Comparison of ENCODE assay signal across 20 cellular contexts in genomic region chr3:141909408-141909807, GRCh38. TPM values are rescaled to one million over a fixed set of nuclear protein-coding genes. Genes with fewer than 3 reads are reported as not detected.
DNase-seq lines count a peak whose midpoint lies in the region; ATAC-seq, FAIRE-seq and TF ChIP-seq lines count a peak whose summit lies in the region.
"Had no signal": no experiment of that assay in that cellular context is flagged by ENCODE, and none has a peak within 500 bp of the region (broad histone marks: within the 10 kb centered on the region; RNA-seq: fewer than 3 reads in every experiment).

No MANE protein-coding gene starts in this region.

- CTCF ChIA-PET in GM12878 (lab: Yijun Ruan, JAX) = interaction anchor here (1.1 to 1.8 kb wide), 2 partner anchors 16 to 171 kb away, joined by 3 to 6 read pairs; partner anchors contain the start of gene RNF7

- TF ChIP-seq EP300 in GM12878 (IDR thresholded peaks at IDR 0.05; ENCODE audit: borderline replicate concordance in 1 of 2, control insufficient read depth in 1 of 2, low read depth in 2 of 2, low read length in 2 of 2) = no peak

- H3K9me3 ChIP-seq in H9 (ENCODE audit: control insufficient read depth, low read depth, low read length) (no peaks in the 10 kb centered on the region), GM12878 (replicated peaks; ENCODE audit: control insufficient read depth, insufficient read depth, low read length) (no peaks in the 10 kb centered on the region; the same call in 2 of the 3 replicates)

- TF ChIP-seq CTCF in H9 (conservative IDR thresholded peaks at IDR 0.05) (no peak), GM12878 (IDR thresholded peaks at IDR 0.05 in 2 of 3, conservative IDR thresholded peaks at IDR 0.05 in 1 of 3; ENCODE audit: control insufficient read depth in 2 of 3, extremely low read depth in 1 of 3, insufficient read depth in 1 of 3, low read depth in 3 of 3, low read length in 3 of 3) (no peak), neural crest cell (conservative IDR thresholded peaks at IDR 0.05) (no peak)

- H4K5ac ChIP-seq in H9 (ENCODE audit: insufficient read length, low read depth, low read length) = no peak overlapping the region

- H3K4me1 Mint-ChIP-seq in activated T-cell treated with anti-CD3 and anti-CD28 coated beads, Interleukin-2, amount 50 U/mL, for 24 hours (ENCODE audit: low read depth) = peaks cover 9% of the 10 kb centered on the region
- H3K4me1 Mint-ChIP-seq in H9 = no peaks in the 10 kb centered on the region
- H3K4me1 Mint-ChIP-seq in neural crest cell = no peaks in the 10 kb centered on the region

- BruUV-seq in GM12878 (replicated peaks; lab: Mats Ljungman, UMichigan) = TSS peak; percentile 14

- SMC1A ChIA-PET in GM12878 (lab: Charles Lee; ENCODE audit: uncharacterized antibody, unreplicated experiment) = interaction anchor here (1.2 kb wide), 2 partner anchors 34 to 169 kb away, joined by 3 read pairs; no protein-coding TSS in a partner anchor

- no peak overlapping the region for H2BK15ac ChIP-seq in H9 (ENCODE audit: low read depth, low read length)

- no peaks in the 10 kb centered on the region for H3K23me2 ChIP-seq in H9 (ENCODE audit: insufficient read length, low read depth, low read length, poor library complexity, severe bottlenecking)

- no peak overlapping the region for H2BK120ac ChIP-seq in H9 (ENCODE audit: low read depth, low read length, poor library complexity, severe bottlenecking)

- no peak overlapping the region for H3K4me3 Mint-ChIP-seq in activated T-cell treated with anti-CD3 and anti-CD28 coated beads, Interleukin-2, amount 50 U/mL, for 24 hours
- no peak overlapping the region for H3K4me3 Mint-ChIP-seq in H9
- no peak overlapping the region for H3K4me3 Mint-ChIP-seq in neural crest cell

- no peaks in the 10 kb centered on the region for H3K27me3 Mint-ChIP-seq in activated T-cell treated with anti-CD3 and anti-CD28 coated beads, Interleukin-2, amount 50 U/mL, for 24 hours
- H3K27me3 Mint-ChIP-seq in H9 (ENCODE audit: low read depth) (no peaks in the 10 kb centered on the region), neural crest cell (ENCODE audit: low read depth) (no peaks in the 10 kb centered on the region)

- intact Hi-C loops in GM12878 (cut with micrococcal nuclease; ENCODE audit: unreplicated experiment) = no loop called here

- no peaks in the 10 kb centered on the region for H3K27me3 ChIP-seq in H9 (ENCODE audit: insufficient read depth, low read length)
- H3K27me3 ChIP-seq in GM12878 (replicated peaks in 1 of 2; ENCODE audit: control insufficient read depth in 2 of 2, insufficient read depth in 2 of 2, low read length in 1 of 2) = no peaks in the 10 kb centered on the region

- FAIRE-seq in GM12878 (lab: Jason Lieb, UNC) = no peak

- RAD21 ChIA-PET in GM12878 (lab: Charles Lee; ENCODE audit: unreplicated experiment) = no interaction called here

- no peak overlapping the region for H2AK5ac ChIP-seq in H9 (ENCODE audit: insufficient read length, low read length)

- peaks cover 8 to 16% of the 10 kb centered on the region in 2 experiments for H3K36me3 ChIP-seq in GM12878 (ENCODE audit: control insufficient read depth in 2 of 2, insufficient read depth in 2 of 2, low read length in 1 of 2)

- in situ Hi-C loops in GM12878 (cut with MboI) = no loop called here

- peak overlapping the region; percentile 18 for H3K27ac Mint-ChIP-seq in activated T-cell treated with anti-CD3 and anti-CD28 coated beads, Interleukin-2, amount 50 U/mL, for 24 hours
- H3K27ac Mint-ChIP-seq in H9 (peak overlapping the region in 2 of 3 experiments; percentile 8 to 80; a peak in 2 of 7 replicates), neural crest cell (ENCODE audit: unreplicated experiment) (peak overlapping the region; percentile 63)

- H3K27ac ChIP-seq in H9 (ENCODE audit: insufficient read length, low read depth, low read length) = no peak overlapping the region
- no peak overlapping the region for H3K27ac ChIP-seq in GM12878 (ENCODE audit: control insufficient read depth, insufficient read depth)
- H3K27ac ChIP-seq: HL-60, PC-9, RWPE1 had no signal

- H3T11ph ChIP-seq in H9 (ENCODE audit: low read length) = no peak overlapping the region

- no peak overlapping the region for H3K14ac ChIP-seq in H9 (ENCODE audit: insufficient read depth, low read length)

- POLR2A ChIA-PET in GM12878 (lab: Charles Lee) = no interaction called here

- TF ChIP-seq POLR2A in GM12878 (IDR thresholded peaks at IDR 0.05; ENCODE audit: low read depth, low read length) = no peak

- DNase-seq in activated T-cell treated with anti-CD3 and anti-CD28 coated beads, Interleukin-2, amount 50 U/mL, for 24 hours = no peak
- DNase-seq in activated T-cell treated with anti-CD3 and anti-CD28 coated beads, Interleukin-2, amount 50 U/mL, for 1 hour = no peak
- DNase-seq in H9 = no peak
- no peak for DNase-seq in GM12878 (ENCODE audit: low read depth, low spot score)
- DNase-seq in neural crest cell (ENCODE audit: low read depth, low spot score) = no peak
- DNase-seq in superior temporal gyrus (ENCODE audit: extremely low spot score) = no peak
- DNase-seq: 8988T, Calu3, GF-D8, H7, NCI-H1417 treated with DMSO at 0.1 percent for 48 hours, NCI-H187 treated with DMSO at 0.1 percent for 48 hours, NCI-H345, NCI-H524 treated with DMSO at 0.1 percent for 48 hours, PC-9, SIG-M5 had no signal

- ATAC-seq in GM12878 = no peak
- ATAC-seq in HG03571 (IDR thresholded peaks at IDR 0.05; ENCODE audit: unreplicated experiment) = no peak
- no peak for ATAC-seq in GM18520 (IDR thresholded peaks at IDR 0.05; ENCODE audit: unreplicated experiment)

- H4K8ac ChIP-seq in H9 (replicated peaks; ENCODE audit: insufficient read length, low read depth, low read length) = no peak overlapping the region

- TF ChIP-seq RAD21 in GM12878 (IDR thresholded peaks at IDR 0.05; ENCODE audit: insufficient read depth, low read depth, low read length) = no peak

- H3K9ac ChIP-seq in H9 (ENCODE audit: extremely low read depth, insufficient read length, low read length) = no peak overlapping the region
- no peak overlapping the region for H3K9ac ChIP-seq in GM12878 (ENCODE audit: control insufficient read depth, insufficient read depth, low read length)

- no peak overlapping the region for H3K23ac ChIP-seq in H9 (ENCODE audit: insufficient read length, low read depth, low read length)

- no peak overlapping the region for H3K18ac ChIP-seq in H9 (ENCODE audit: insufficient read length, low read depth, low read length)

- H3K4me3 ChIP-seq in GM12878 = no peak overlapping the region
- H3K4me3 ChIP-seq: PC-9 had no signal

- H2BK12ac ChIP-seq in H9 (ENCODE audit: insufficient read length, low read depth, low read length) = no peak overlapping the region

- H2AFZ ChIP-seq in H9 (ENCODE audit: low read length) = no peak overlapping the region
- H2AFZ ChIP-seq in GM12878 (ENCODE audit: control insufficient read depth, low read depth, low read length) = no peak overlapping the region
- H2AFZ ChIP-seq: PC-9 had no signal

- H3K36me3 Mint-ChIP-seq in activated T-cell treated with anti-CD3 and anti-CD28 coated beads, Interleukin-2, amount 50 U/mL, for 24 hours (ENCODE audit: low read depth) = peaks cover 93% of the 10 kb centered on the region
- peaks cover 72 to 88% (median 83%) of the 10 kb centered on the region in 3 experiments for H3K36me3 Mint-ChIP-seq in H9 (ENCODE audit: insufficient read depth in 1 of 3, low read depth in 3 of 3)
- H3K36me3 Mint-ChIP-seq in neural crest cell (ENCODE audit: low read depth) = peaks cover 35% of the 10 kb centered on the region

- no peak overlapping the region for H2BK20ac ChIP-seq in H9 (ENCODE audit: low read depth, low read length, poor library complexity, severe bottlenecking)

- no peaks in the 10 kb centered on the region for H3K4me1 ChIP-seq in H9 (ENCODE audit: insufficient read depth, low read length)
- H3K4me1 ChIP-seq in GM12878 (ENCODE audit: control insufficient read depth, insufficient read depth, low read length) = no peaks in the 10 kb centered on the region

- H3K79me2 ChIP-seq in H9 (ENCODE audit: insufficient read depth, low read length) = no peaks in the 10 kb centered on the region
- H3K79me2 ChIP-seq in GM12878 (ENCODE audit: control insufficient read depth, insufficient read depth, low read length) = no peaks in the 10 kb centered on the region

- H3K79me1 ChIP-seq in H9 (ENCODE audit: insufficient read depth, low read depth, low read length, poor library complexity, severe bottlenecking) = peaks cover 4% of the 10 kb centered on the region

- H4K91ac ChIP-seq in H9 (ENCODE audit: insufficient read length, low read depth, low read length) = no peak overlapping the region

- H3K4ac ChIP-seq in H9 (ENCODE audit: low read depth, low read length) = no peak overlapping the region

- H3K4me2 ChIP-seq in H9 (ENCODE audit: insufficient read depth, insufficient read length, low read length) = no peak overlapping the region
- H3K4me2 ChIP-seq in GM12878 (ENCODE audit: control insufficient read depth, insufficient read depth) = no peak overlapping the region
- H3K4me2 ChIP-seq: PC-9 had no signal

- no peaks in the 10 kb centered on the region for H4K20me1 ChIP-seq in H9 (ENCODE audit: control insufficient read depth, insufficient read depth, insufficient read length)
- H4K20me1 ChIP-seq in GM12878 (ENCODE audit: control insufficient read depth, insufficient read depth) = no peaks in the 10 kb centered on the region

- no peak overlapping the region for H3K56ac ChIP-seq in H9 (ENCODE audit: insufficient read length, low read depth, low read length)

- no peak overlapping the region for H2BK5ac ChIP-seq in H9 (ENCODE audit: insufficient read length, low read length)

- peaks cover 6% of the 10 kb centered on the region for H3K9me3 Mint-ChIP-seq in activated T-cell treated with anti-CD3 and anti-CD28 coated beads, Interleukin-2, amount 50 U/mL, for 24 hours
- H3K9me3 Mint-ChIP-seq in H9 = peaks cover 12% of the 10 kb centered on the region in 2 experiments
- peaks cover 2% of the 10 kb centered on the region for H3K9me3 Mint-ChIP-seq in neural crest cell

RNA-seq across cellular contexts. Expression of gene ATP1B3, which starts 33.0 kb away (rescaled TPM):
- total RNA-seq in H9 (2021) = 223 and 250 TPM in 2 replicates
- 41.3 and 43.7 TPM in 2 replicates for total RNA-seq in GM12878 (2013; cell fraction: nucleolus; rRNA removed)
- 34.3 and 42.5 TPM in 2 replicates for total RNA-seq in GM12878 (2014; rRNA removed)
- total RNA-seq in GM12878 (2014; rRNA removed; fragmentation: Illumina TruSeq; extraction: Trizol) = 61.5 and 65.1 TPM in 2 replicates
- total RNA-seq in GM12878 (2021) = 102 and 107 TPM in 2 replicates
- 94.0 TPM for polyA plus RNA-seq in GM12878 (2011; ENCODE audit: low read depth)
- 109 and 113 TPM in 2 replicates for polyA plus RNA-seq in GM12878 (2011; rRNA removed)
- 51.1 and 81.6 TPM in 2 replicates for polyA plus RNA-seq in GM12878 (2011; cell fraction: cytosol; rRNA removed)
- 42.2 and 54.1 TPM in 2 replicates for polyA plus RNA-seq in GM12878 (2011; cell fraction: nucleus; rRNA removed)
- 82.6 and 90.7 TPM in 2 replicates for polyA plus RNA-seq in GM12878 (2012)
- 86.5 and 87.4 TPM in 2 replicates for polyA plus RNA-seq in GM12878 (2014; fragmentation: Illumina TruSeq; extraction: Trizol)
- polyA plus RNA-seq in GM12878 (2014; fragmentation: Nextera tagmentation; extraction: Ambion mirVana) = 100 to 1,000 TPM in 1 of 2 experiments, 10 to 100 TPM in 1; 41.4 to 102 TPM
- 54.7 and 60.7 TPM in 2 replicates for polyA plus RNA-seq in GM12878 (2014; rRNA removed)
- 100 to 1,000 TPM; 182 to 200 TPM for polyA plus RNA-seq in GM12878 (2016; fragmentation: Nextera tagmentation; extraction: Ambion mirVana)
- polyA minus RNA-seq in GM12878 (2011; rRNA and poly(A)+ RNA removed) = 49.8 and 113 TPM in 2 replicates
- 27.0 and 30.8 TPM in 2 replicates for polyA minus RNA-seq in GM12878 (2011; cell fraction: cytosol; rRNA and poly(A)+ RNA removed)
- 14.0 and 23.4 TPM in 2 replicates for polyA minus RNA-seq in GM12878 (2011; cell fraction: nucleus; rRNA and poly(A)+ RNA removed)
- total RNA-seq in neural crest cell = 123 and 147 TPM in 2 replicates
